Comparison of ENCODE assay signal across 19 cellular contexts in the genomic region with DNA sequence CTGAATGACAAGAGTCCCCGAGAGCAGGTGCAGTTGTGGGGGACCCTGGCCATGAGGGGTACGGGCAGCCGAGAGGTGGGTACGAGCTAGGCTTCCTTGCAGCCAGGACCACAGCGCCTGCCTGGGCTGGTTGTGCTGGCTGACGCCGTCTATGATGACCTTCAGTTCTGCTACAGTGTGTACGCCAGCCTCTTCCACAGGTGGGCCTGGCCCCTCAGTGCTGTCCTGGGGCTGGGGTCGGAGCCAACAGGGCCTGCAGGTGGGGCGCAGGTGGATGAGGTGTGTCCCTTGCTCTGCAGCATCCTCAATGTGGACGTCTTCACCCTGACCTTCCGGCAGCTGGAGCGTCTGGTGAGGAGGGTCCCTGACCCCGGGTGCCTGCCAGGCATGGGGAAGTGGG.
"Had no signal": no experiment of that assay in that cellular context is flagged by ENCODE, and none has a peak within 500 bp of the region (broad histone marks: within the 10 kb centered on the region; RNA-seq: fewer than 3 reads in every experiment).

No MANE protein-coding gene starts in this region.

- H3K9me3 ChIP-seq: left ventricle myocardium inferior, lower lobe of right lung, ovary, tibial artery, upper lobe of left lung, uterus had no signal

- H3K27me3 ChIP-seq: ovary, upper lobe of left lung had no signal

- H3K4me3 Mint-ChIP-seq: endodermal cell had no signal

- H3K4me1 ChIP-seq: uterus had no signal

- H3K9me3 Mint-ChIP-seq: endodermal cell; naive thymus-derived CD4-positive, alpha-beta T cell had no signal

- H3K27ac ChIP-seq: coronary artery, foreskin keratinocyte, left ventricle myocardium inferior, lower lobe of right lung, ovary, tibial artery, upper lobe of left lung, uterus had no signal

- DNase-seq: effector CD4-positive, alpha-beta T cell; endodermal cell; erythroblast; foreskin keratinocyte; kidney; left cardiac atrium; left ventricle myocardium inferior; lower lobe of right lung; naive thymus-derived CD4-positive, alpha-beta T cell; nucleus accumbens; ovary; stimulated activated CD4-positive, alpha-beta T cell treated with anti-CD3 and anti-CD28 coated beads, Interleukin-2, amount 100 ng/mL, for 48 hours; stimulated activated naive CD8-positive, alpha-beta T cell treated with anti-CD3 and anti-CD28 coated beads, Interleukin-15, Interleukin-2, amounts not matched to agents 100 U/mL and 50 U/mL, for 24 hours; tibial artery; uterus had no signal

- H3K36me3 ChIP-seq: ovary, uterus had no signal

- H3K4me1 Mint-ChIP-seq: endodermal cell had no signal

- H3K27ac Mint-ChIP-seq: endodermal cell had no signal

- H3K27me3 Mint-ChIP-seq: naive thymus-derived CD4-positive, alpha-beta T cell had no signal

- H3K36me3 Mint-ChIP-seq: naive thymus-derived CD4-positive, alpha-beta T cell had no signal

- H3K4me3 ChIP-seq: coronary artery, lower lobe of right lung, ovary, smooth muscle cell, tibial artery, upper lobe of left lung, uterus had no signal

- ATAC-seq: foreskin keratinocyte; left cardiac atrium; lower lobe of right lung; naive thymus-derived CD4-positive, alpha-beta T cell; right cardiac atrium; stimulated activated naive CD8-positive, alpha-beta T cell treated with anti-CD3 and anti-CD28 coated beads, Interleukin-15, Interleukin-2, amounts not matched to agents 100 U/mL and 50 U/mL, for 24 hours had no signal

- H3K4me2 ChIP-seq: smooth muscle cell had no signal
